13 cellular contexts compared by ENCODE assay signal in genomic region chr2:241111443-241111810, GRCh38. TPM values are rescaled to one million over a fixed set of nuclear protein-coding genes. Genes with fewer than 3 reads are reported as not detected.
A peak's percentile ranks its signal among the peaks of the same experiment; 100 is the strongest.
DNase-seq lines count a peak whose midpoint lies in the region; ATAC-seq, FAIRE-seq and TF ChIP-seq lines count a peak whose summit lies in the region.
"Had no signal": no experiment of that assay in that cellular context is flagged by ENCODE, and none has a peak within 500 bp of the region (broad histone marks: within the 10 kb centered on the region; RNA-seq: fewer than 3 reads in every experiment).

No MANE protein-coding gene starts in this region.

- H3K9me3 ChIP-seq in CD4-positive, alpha-beta T cell (ENCODE audit: control insufficient read depth, low read length), result no peaks in the 10 kb centered on the region
- H3K9me3 ChIP-seq in GM12878 (replicated peaks; ENCODE audit: control insufficient read depth, insufficient read depth, low read length), result no peaks in the 10 kb centered on the region
- H3K9me3 ChIP-seq: tibial artery had no signal

- SMC1A ChIA-PET in GM12878 (lab: Charles Lee; ENCODE audit: uncharacterized antibody, unreplicated experiment), result interaction anchor here (1.0 to 6.5 kb wide), 8 partner anchors 10 to 38 kb away, joined by 4 to 53 read pairs (median 8); partner anchors contain the start of genes MTERF4, PASK and PPP1R7

- DNase-seq in CD4-positive, alpha-beta T cell, result peak in 2 of 10 experiments; percentile 50 to 53
- DNase-seq in GM12878 (ENCODE audit: low read depth, low spot score) (no peak), NCI-H2081 treated with DMSO at 0.1 percent for 48 hours (lab: John Stamatoyannopoulos, UW) (no peak), Right ventricle myocardium superior (no peak)
- DNase-seq in stimulated activated CD4-positive, alpha-beta T cell treated with anti-CD3 and anti-CD28 coated beads, Interleukin-2, amount 100 ng/mL, for 48 hours, result no peak
- DNase-seq: natural killer cell, NCI-H2227 treated with DMSO at 0.1 percent for 48 hours had no signal

- peak overlapping the region; percentile 69 for H2AFZ ChIP-seq in GM12878 (ENCODE audit: control insufficient read depth, low read depth, low read length)

- peaks cover 2% of the 10 kb centered on the region for H3K9me3 Mint-ChIP-seq in CD4-positive, alpha-beta T cell

- H3K4me3 ChIP-seq in GM12878, result peak overlapping the region; percentile 11; the same call in 1 of the 2 replicates
- H3K4me3 ChIP-seq: K562, tibial artery had no signal

- H3K27ac ChIP-seq in CD4-positive, alpha-beta T cell (ENCODE audit: low read depth, low read length), result peak overlapping the region; percentile 90
- H3K27ac ChIP-seq in GM12878 (ENCODE audit: control insufficient read depth, insufficient read depth), result peak overlapping the region; percentile 82
- H3K27ac ChIP-seq: tibial artery had no signal

- no peaks in the 10 kb centered on the region for H4K20me1 ChIP-seq in GM12878 (ENCODE audit: control insufficient read depth, insufficient read depth)

- WGBS in GM12878 (ENCODE audit: insufficient coverage, insufficient replicate concordance, low lambda C conversion rate, missing lambda C conversion rate), result 2% methylated on average over 10 of the region's 10 CpGs

- RAD21 ChIA-PET in GM12878 (lab: Charles Lee; ENCODE audit: unreplicated experiment), result interaction anchor here (0.6 to 4.9 kb wide), 9 partner anchors 11 to 207 kb away, joined by 3 to 43 read pairs (median 3); partner anchors contain the start of genes MTERF4, PASK and PPP1R7

- TF ChIP-seq POLR2A in GM12878 (IDR thresholded peaks at IDR 0.05; ENCODE audit: low read depth, low read length), result peak; percentile 48; the same call in 1 of the 2 replicates

- TF ChIP-seq EP300 in GM12878 (IDR thresholded peaks at IDR 0.05; ENCODE audit: borderline replicate concordance in 1 of 2, control insufficient read depth in 1 of 2, low read depth in 2 of 2, low read length in 2 of 2), result no peak

- peak; percentile 45 for ATAC-seq in CD4-positive, alpha-beta T cell (ENCODE audit: poor library complexity)
- ATAC-seq in GM19025 (IDR thresholded peaks at IDR 0.05; ENCODE audit: low read depth, unreplicated experiment) (peak; percentile 38), HG03354 (IDR thresholded peaks at IDR 0.05; ENCODE audit: poor library complexity, severe bottlenecking, unreplicated experiment) (peak; percentile 49), GM12878 (peak; percentile 65), Right ventricle myocardium superior (ENCODE audit: poor library complexity) (no peak), GM21825 (IDR thresholded peaks at IDR 0.05; ENCODE audit: unreplicated experiment) (no peak)
- ATAC-seq: K562 had no signal

- no peak for TF ChIP-seq RAD21 in GM12878 (IDR thresholded peaks at IDR 0.05; ENCODE audit: insufficient read depth, low read depth, low read length)

- peak; percentile 75 for FAIRE-seq in GM12878 (lab: Jason Lieb, UNC)
- FAIRE-seq: endometrium, K562 had no signal

- peaks cover 30% of the 10 kb centered on the region for H3K79me2 ChIP-seq in GM12878 (ENCODE audit: control insufficient read depth, insufficient read depth, low read length)

- H3K36me3 Mint-ChIP-seq in CD4-positive, alpha-beta T cell (ENCODE audit: low read depth), result peaks cover 57% of the 10 kb centered on the region
- H3K36me3 Mint-ChIP-seq: natural killer cell had no signal

- peaks cover 33% of the 10 kb centered on the region for H3K4me1 ChIP-seq in GM12878 (ENCODE audit: control insufficient read depth, insufficient read depth, low read length)
- H3K4me1 ChIP-seq: tibial artery had no signal

- H3K27me3 Mint-ChIP-seq in CD4-positive, alpha-beta T cell, result no peaks in the 10 kb centered on the region

- no TSS peak for BruUV-seq in GM12878 (replicated peaks; lab: Mats Ljungman, UMichigan)

- TF ChIP-seq CTCF in CD4-positive, alpha-beta T cell (IDR thresholded peaks at IDR 0.05), result no peak
- no peak for TF ChIP-seq CTCF in GM12878 (IDR thresholded peaks at IDR 0.05 in 2 of 3, conservative IDR thresholded peaks at IDR 0.05 in 1 of 3; ENCODE audit: control insufficient read depth in 2 of 3, extremely low read depth in 1 of 3, insufficient read depth in 1 of 3, low read depth in 3 of 3, low read length in 3 of 3)

- CTCF ChIA-PET in CD4-positive, alpha-beta T cell (lab: Charles Lee), result no interaction called here
- CTCF ChIA-PET in GM12878 (lab: Yijun Ruan, JAX), result interaction anchor here (1.1 to 2.0 kb wide), 5 partner anchors 11 to 39 kb away, joined by 3 to 10 read pairs (median 8); partner anchors contain the start of genes PASK and PPP1R7

- in situ Hi-C loops in GM12878 (cut with MboI), result no loop called here

- H3K4me2 ChIP-seq in GM12878 (ENCODE audit: control insufficient read depth, insufficient read depth), result peak overlapping the region; percentile 90

- peak overlapping the region; percentile 56 for H3K9ac ChIP-seq in GM12878 (ENCODE audit: control insufficient read depth, insufficient read depth, low read length)

- peaks cover 12 to 15% of the 10 kb centered on the region in 2 experiments; a peak in 3 of 4 replicates for H3K36me3 ChIP-seq in GM12878 (ENCODE audit: control insufficient read depth in 2 of 2, insufficient read depth in 2 of 2, low read length in 1 of 2)
- H3K36me3 ChIP-seq: tibial artery had no signal

- intact Hi-C loops in CD4-positive, alpha-beta T cell (cut with DNase I, micrococcal nuclease), result no loop called here
- intact Hi-C loops in GM12878 (cut with micrococcal nuclease; ENCODE audit: unreplicated experiment) (no loop called here), Right ventricle myocardium superior (cut with DNase I) (no loop called here)

- peak overlapping the region; percentile 95 for H3K27ac Mint-ChIP-seq in CD4-positive, alpha-beta T cell
- H3K27ac Mint-ChIP-seq: natural killer cell had no signal

- POLR2A ChIA-PET in CD4-positive, alpha-beta T cell (lab: Charles Lee), result interaction anchor here (1.0 to 5.1 kb wide), 4 partner anchors 9 to 38 kb away, joined by 4 to 40 read pairs (median 20); partner anchors contain the start of genes MTERF4, PASK and PPP1R7
- POLR2A ChIA-PET in GM12878 (lab: Charles Lee), result interaction anchor here (0.9 to 5.2 kb wide), 6 partner anchors 10 to 38 kb away, joined by 3 to 54 read pairs (median 8); partner anchors contain the start of genes MTERF4, PASK and PPP1R7

- H3K4me1 Mint-ChIP-seq in CD4-positive, alpha-beta T cell (ENCODE audit: low read depth), result peaks cover 59% of the 10 kb centered on the region

- peak overlapping the region; percentile 91 for H3K4me3 Mint-ChIP-seq in CD4-positive, alpha-beta T cell
- H3K4me3 Mint-ChIP-seq: natural killer cell had no signal

- H3K27me3 ChIP-seq in CD4-positive, alpha-beta T cell (ENCODE audit: control insufficient read depth, insufficient read depth, low read length), result no peaks in the 10 kb centered on the region
- no peaks in the 10 kb centered on the region for H3K27me3 ChIP-seq in GM12878 (replicated peaks in 1 of 2; ENCODE audit: control insufficient read depth in 2 of 2, insufficient read depth in 2 of 2, low read length in 1 of 2)
- H3K27me3 ChIP-seq: tibial artery had no signal

RNA-seq across cellular contexts. Expression of gene MTERF4, which starts 9.3 kb away (rescaled TPM):
- total RNA-seq in CD4-positive, alpha-beta T cell, result 10 to 100 TPM; 84.0 to 87.5 TPM
- total RNA-seq in GM12878 (2013; cell fraction: nucleolus; rRNA removed), result 339 and 407 TPM in 2 replicates
- total RNA-seq in GM12878 (2014; rRNA removed), result 35.5 and 37.5 TPM in 2 replicates
- 52.0 and 56.3 TPM in 2 replicates for total RNA-seq in GM12878 (2014; rRNA removed; fragmentation: Illumina TruSeq; extraction: Trizol)
- total RNA-seq in GM12878 (2021), result 35.2 and 38.7 TPM in 2 replicates
- 67.1 TPM for polyA plus RNA-seq in GM12878 (2011; ENCODE audit: low read depth)
- polyA plus RNA-seq in GM12878 (2011; rRNA removed), result 63.6 and 66.4 TPM in 2 replicates
- polyA plus RNA-seq in GM12878 (2011; cell fraction: cytosol; rRNA removed), result 46.3 and 47.5 TPM in 2 replicates
- polyA plus RNA-seq in GM12878 (2011; cell fraction: nucleus; rRNA removed), result 145 and 152 TPM in 2 replicates
- polyA plus RNA-seq in GM12878 (2012), result 45.2 and 50.8 TPM in 2 replicates
- 69.1 and 85.4 TPM in 2 replicates for polyA plus RNA-seq in GM12878 (2014; fragmentation: Illumina TruSeq; extraction: Trizol)
- 10 to 100 TPM; 36.7 to 45.0 TPM for polyA plus RNA-seq in GM12878 (2014; fragmentation: Nextera tagmentation; extraction: Ambion mirVana)
- 66.8 and 68.2 TPM in 2 replicates for polyA plus RNA-seq in GM12878 (2014; rRNA removed)
- 10 to 100 TPM; 44.7 to 46.0 TPM for polyA plus RNA-seq in GM12878 (2016; fragmentation: Nextera tagmentation; extraction: Ambion mirVana)
- 73.9 and 87.6 TPM in 2 replicates for polyA minus RNA-seq in GM12878 (2011; rRNA and poly(A)+ RNA removed)
- polyA minus RNA-seq in GM12878 (2011; cell fraction: cytosol; rRNA and poly(A)+ RNA removed), result 16.7 and 18.6 TPM in 2 replicates
- 44.0 and 60.1 TPM in 2 replicates for polyA minus RNA-seq in GM12878 (2011; cell fraction: nucleus; rRNA and poly(A)+ RNA removed)
- total RNA-seq in Right ventricle myocardium superior, result 23.8 TPM

RNA-seq across cellular contexts. Expression of gene PASK, which starts 37.8 kb away (rescaled TPM):
- total RNA-seq in CD4-positive, alpha-beta T cell, result 10 to 100 TPM; 78.0 to 87.9 TPM
- 112 and 123 TPM in 2 replicates for total RNA-seq in GM12878 (2013; cell fraction: nucleolus; rRNA removed)
- total RNA-seq in GM12878 (2014; rRNA removed), result 32.6 and 35.2 TPM in 2 replicates
- total RNA-seq in GM12878 (2014; rRNA removed; fragmentation: Illumina TruSeq; extraction: Trizol), result 21.7 and 21.8 TPM in 2 replicates
- 49.6 and 54.9 TPM in 2 replicates for total RNA-seq in GM12878 (2021)
- polyA plus RNA-seq in GM12878 (2011; ENCODE audit: low read depth), result 19.5 TPM
- 59.4 and 62.2 TPM in 2 replicates for polyA plus RNA-seq in GM12878 (2011; rRNA removed)
- 52.5 and 56.3 TPM in 2 replicates for polyA plus RNA-seq in GM12878 (2011; cell fraction: cytosol; rRNA removed)
- 182 and 212 TPM in 2 replicates for polyA plus RNA-seq in GM12878 (2011; cell fraction: nucleus; rRNA removed)
- 36.3 and 39.3 TPM in 2 replicates for polyA plus RNA-seq in GM12878 (2012)
- 24.3 and 29.5 TPM in 2 replicates for polyA plus RNA-seq in GM12878 (2014; fragmentation: Illumina TruSeq; extraction: Trizol)
- 10 to 100 TPM in 1 of 2 experiments, 1 to 10 TPM in 1; 9.6 to 10.8 TPM for polyA plus RNA-seq in GM12878 (2014; fragmentation: Nextera tagmentation; extraction: Ambion mirVana)
- 36.7 and 42.0 TPM in 2 replicates for polyA plus RNA-seq in GM12878 (2014; rRNA removed)
- 10 to 100 TPM; 25.0 to 27.6 TPM for polyA plus RNA-seq in GM12878 (2016; fragmentation: Nextera tagmentation; extraction: Ambion mirVana)
- polyA minus RNA-seq in GM12878 (2011; rRNA and poly(A)+ RNA removed), result 40.8 and 57.0 TPM in 2 replicates
- polyA minus RNA-seq in GM12878 (2011; cell fraction: cytosol; rRNA and poly(A)+ RNA removed), result 16.3 and 20.4 TPM in 2 replicates
- 38.2 and 60.8 TPM in 2 replicates for polyA minus RNA-seq in GM12878 (2011; cell fraction: nucleus; rRNA and poly(A)+ RNA removed)
- 3.2 TPM for total RNA-seq in Right ventricle myocardium superior

RNA-seq across cellular contexts. Expression of gene PPP1R7, which starts 38.8 kb away (rescaled TPM):
- total RNA-seq in CD4-positive, alpha-beta T cell, result 10 to 100 TPM; 36.4 to 38.2 TPM
- 33.8 and 144 TPM in 2 replicates for total RNA-seq in GM12878 (2013; cell fraction: nucleolus; rRNA removed)
- total RNA-seq in GM12878 (2014; rRNA removed) (78.5 and 88.0 TPM in 2 replicates), GM12878 (2014; rRNA removed; fragmentation: Illumina TruSeq; extraction: Trizol) (85.7 and 87.8 TPM in 2 replicates), GM12878 (2021) (76.9 and 84.3 TPM in 2 replicates), Right ventricle myocardium superior (66.0 TPM)
- 64.8 TPM for polyA plus RNA-seq in GM12878 (2011; ENCODE audit: low read depth)
- polyA plus RNA-seq in GM12878 (2011; rRNA removed) (123 and 157 TPM in 2 replicates), GM12878 (2014; fragmentation: Illumina TruSeq; extraction: Trizol) (146 and 167 TPM in 2 replicates), GM12878 (2014; fragmentation: Nextera tagmentation; extraction: Ambion mirVana) (10 to 100 TPM; 81.4 to 82.8 TPM), GM12878 (2014; rRNA removed) (91.5 and 99.6 TPM in 2 replicates), GM12878 (2016; fragmentation: Nextera tagmentation; extraction: Ambion mirVana) (100 to 1,000 TPM; 169 to 174 TPM)
- 52.0 and 59.3 TPM in 2 replicates for polyA plus RNA-seq in GM12878 (2011; cell fraction: cytosol; rRNA removed)
- polyA plus RNA-seq in GM12878 (2011; cell fraction: nucleus; rRNA removed), result 50.8 and 59.6 TPM in 2 replicates
- 86.5 and 102 TPM in 2 replicates for polyA plus RNA-seq in GM12878 (2012)
- polyA minus RNA-seq in GM12878 (2011; rRNA and poly(A)+ RNA removed), result 37.3 and 41.8 TPM in 2 replicates
- polyA minus RNA-seq in GM12878 (2011; cell fraction: cytosol; rRNA and poly(A)+ RNA removed), result 22.7 and 48.7 TPM in 2 replicates
- polyA minus RNA-seq in GM12878 (2011; cell fraction: nucleus; rRNA and poly(A)+ RNA removed), result 19.1 and 32.2 TPM in 2 replicates

Comparison
In these comparisons a context has a peak if more than half of its experiments do, and no peak if none do; other contexts are left out.
1. ATAC-seq: peak in CD4-positive, alpha-beta T cell (single experiment), GM19025 (single experiment), HG03354 (single experiment) and GM12878 (single experiment); none in Right ventricle myocardium superior (single experiment) and GM21825 (single experiment).